In the genomic region with DNA sequence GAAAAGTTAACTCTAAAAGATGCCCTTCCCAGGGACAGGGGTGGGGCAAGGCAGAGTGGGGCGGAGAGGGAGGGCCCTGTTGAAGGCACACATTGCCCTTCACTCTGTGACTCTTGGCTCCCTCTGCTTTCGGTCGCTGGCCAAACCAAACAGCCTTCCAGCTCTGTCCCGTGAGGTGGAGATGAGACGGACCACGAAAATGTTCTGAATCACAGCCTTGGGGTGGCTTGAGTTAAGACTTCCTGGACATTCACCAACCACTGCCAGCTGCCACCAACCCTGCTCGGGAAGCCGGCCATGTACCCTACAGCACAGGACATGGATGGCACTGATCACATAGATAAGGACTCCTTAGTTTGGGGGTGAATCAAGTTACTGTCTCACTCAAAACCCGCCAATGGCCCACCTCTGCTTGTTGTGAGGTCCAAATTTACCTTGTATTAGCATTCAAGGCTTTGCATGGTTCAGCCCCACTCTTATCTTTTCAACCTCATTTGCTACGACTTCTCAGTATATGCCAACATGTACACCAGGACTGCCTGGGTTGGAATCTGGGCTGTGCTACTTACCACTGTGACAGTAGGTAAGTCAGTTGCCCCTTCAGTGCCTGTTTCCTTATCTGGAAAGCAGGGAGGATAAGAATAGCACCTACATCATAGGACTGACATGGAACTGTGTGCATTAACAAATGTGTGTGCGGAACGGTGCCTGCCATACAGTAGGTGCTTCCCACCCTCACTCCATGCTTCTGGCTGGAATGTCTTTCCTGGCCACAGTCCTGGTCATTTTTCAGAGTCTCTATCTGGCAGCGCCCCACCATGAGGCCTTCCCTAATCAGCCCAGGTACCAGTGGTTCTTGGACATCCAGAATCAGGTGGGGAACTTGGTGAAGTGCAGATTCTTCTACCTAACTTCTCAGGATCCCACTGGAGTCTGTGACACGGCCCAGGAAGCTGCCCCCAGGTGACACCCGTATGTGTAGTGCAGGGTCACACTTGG, we compare ENCODE assay signal across 10 cellular contexts. TPM values are rescaled to one million over a fixed set of nuclear protein-coding genes. Genes with fewer than 3 reads are reported as not detected.
DNase-seq lines count a peak whose midpoint lies in the region; ATAC-seq and TF ChIP-seq lines count a peak whose summit lies in the region.
"Had no signal": no experiment of that assay in that cellular context is flagged by ENCODE, and none has a peak within 500 bp of the region (broad histone marks: within the 10 kb centered on the region; RNA-seq: fewer than 3 reads in every experiment).

No MANE protein-coding gene starts in this region.

- intact Hi-C loops in HCT116 (cut with micrococcal nuclease) (no loop called here), left ventricle myocardium inferior (cut with micrococcal nuclease) (loop anchor here (5.0 kb wide), 1 partner anchor 42 kb away; a partner anchor contains a TSS)

- H3K9me3 ChIP-seq in HCT116 (ENCODE audit: control insufficient read depth in 1 of 2, insufficient read depth in 1 of 2, low read depth in 1 of 2, low read length in 2 of 2), result no peaks in the 10 kb centered on the region
- no peaks in the 10 kb centered on the region for H3K9me3 ChIP-seq in left ventricle myocardium inferior (replicated peaks)
- H3K9me3 ChIP-seq: mucosa of descending colon had no signal

- H3K4me1 ChIP-seq in HCT116 (ENCODE audit: control insufficient read depth in 1 of 2, insufficient read depth in 2 of 2, low read length in 2 of 2) (peaks cover 0 to 5% of the 10 kb centered on the region in 2 experiments; a peak in 1 of 4 replicates), left ventricle myocardium inferior (peaks cover 100% of the 10 kb centered on the region)

- no peaks in the 10 kb centered on the region for H4K20me1 ChIP-seq in HCT116 (ENCODE audit: insufficient read depth)

- CTCF ChIA-PET in HCT116 (lab: Charles Lee), result interaction anchor here (1.2 to 1.6 kb wide), 2 partner anchors 19 to 35 kb away, joined by 3 to 5 read pairs; no protein-coding TSS in a partner anchor

- no peak overlapping the region for H3K27ac ChIP-seq in HCT116 (ENCODE audit: low read depth, low read length)
- peak overlapping the region; percentile 94 for H3K27ac ChIP-seq in left ventricle myocardium inferior (replicated peaks)

- H3K4me2 ChIP-seq in HCT116 (ENCODE audit: low read length), result no peak overlapping the region

- no peak for TF ChIP-seq POLR2A in HCT116 (IDR thresholded peaks at IDR 0.05; ENCODE audit: borderline replicate concordance, extremely low read depth, insufficient read depth, insufficient read length)

- H3K4me3 ChIP-seq in HCT116 (replicated peaks in 1 of 2; ENCODE audit: low read depth in 1 of 2, low read length in 2 of 2), result no peak overlapping the region
- no peak overlapping the region for H3K4me3 ChIP-seq in astrocyte of the spinal cord (ENCODE audit: low read depth, low read length)
- peak overlapping the region; percentile 32 for H3K4me3 ChIP-seq in left ventricle myocardium inferior
- H3K4me3 ChIP-seq: mucosa of descending colon had no signal

- no peak for DNase-seq in HCT116 (ENCODE audit: low read depth, low spot score)
- DNase-seq in astrocyte of the spinal cord (ENCODE audit: low read depth, low spot score), result peak; percentile 91
- DNase-seq in left ventricle myocardium inferior, result peak; percentile 79
- DNase-seq in stromal cell of bone marrow (ENCODE audit: low read depth), result peak; percentile 95
- no peak for DNase-seq in NCI-H1105 treated with DMSO at 0.1 percent for 48 hours (lab: John Stamatoyannopoulos, UW)
- no peak for DNase-seq in OCI-M2 (lab: John Stamatoyannopoulos, UW; ENCODE audit: unreplicated experiment)
- DNase-seq: effector CD4-positive, alpha-beta T cell; mucosa of descending colon had no signal

- H3K27me3 ChIP-seq in HCT116 (ENCODE audit: insufficient read depth, low read length) (no peaks in the 10 kb centered on the region), left ventricle myocardium inferior (ENCODE audit: low read depth) (no peaks in the 10 kb centered on the region)

- in situ Hi-C loops in astrocyte of the spinal cord (cut with HindIII; ENCODE audit: low sequenced_read_pairs), result no loop called here

- TF ChIP-seq CTCF in HCT116 (IDR thresholded peaks at IDR 0.05 in 2 of 3, conservative IDR thresholded peaks at IDR 0.05 in 1 of 3; ENCODE audit: borderline replicate concordance in 1 of 3, insufficient read depth in 1 of 3, low read depth in 2 of 3, low read length in 2 of 3) (no peak), astrocyte of the spinal cord (IDR thresholded peaks at IDR 0.05; ENCODE audit: low read depth, low read length) (no peak), left ventricle myocardium inferior (IDR thresholded peaks at IDR 0.05; ENCODE audit: borderline replicate concordance) (no peak)

- no peak overlapping the region for H3K9ac ChIP-seq in HCT116 (ENCODE audit: low read length)

- H3K9me2 ChIP-seq in HCT116 (ENCODE audit: insufficient read depth), result no peaks in the 10 kb centered on the region

- H3K36me3 ChIP-seq in HCT116 (ENCODE audit: control insufficient read depth in 1 of 2, insufficient read depth in 2 of 2, low read length in 2 of 2), result peaks cover 16 to 23% of the 10 kb centered on the region in 2 experiments; a peak in 3 of 4 replicates
- H3K36me3 ChIP-seq in left ventricle myocardium inferior, result peaks cover 38% of the 10 kb centered on the region

- BruUV-seq in HCT116 (replicated peaks; lab: Mats Ljungman, UMichigan), result no TSS peak

- RAD21 ChIA-PET in HCT116 (lab: Charles Lee; ENCODE audit: low non-redundant PET in 1 of 2, low total read pairs in 2 of 2, uncharacterized antibody in 2 of 2, unreplicated experiment in 2 of 2), result no interaction called here

- no peak overlapping the region for H2AFZ ChIP-seq in HCT116 (ENCODE audit: low read depth, low read length, poor library complexity, severe bottlenecking)

- no peak for TF ChIP-seq RAD21 in HCT116 (IDR thresholded peaks at IDR 0.05; ENCODE audit: low read depth)

- ATAC-seq in HCT116 (no peak), HG03280 (IDR thresholded peaks at IDR 0.05; ENCODE audit: unreplicated experiment) (no peak), GM18873 (IDR thresholded peaks at IDR 0.05; ENCODE audit: low FRiP score, unreplicated experiment) (no peak)
- ATAC-seq: mucosa of descending colon had no signal

- H3K79me2 ChIP-seq in HCT116 (ENCODE audit: insufficient read depth, low read length), result no peaks in the 10 kb centered on the region; the same call in 1 of the 2 replicates

- POLR2A ChIA-PET in HCT116 (lab: Charles Lee), result no interaction called here

TF ChIP-seq in HCT116, 20 proteins besides CTCF, POLR2A, EP300 and RAD21:
- TF ChIP-seq SP1 (IDR thresholded peaks at IDR 0.05; ENCODE audit: low read depth) (0 out of 2 replicates have a peak, but pooled peaks have one; percentile 12), ZFX (IDR thresholded peaks at IDR 0.05) (no peak)

RNA-seq across cellular contexts. Expression of a gene that starts 28.0 kb away (rescaled TPM):
- total RNA-seq in HCT116 (2021; ENCODE audit: unreplicated experiment), result 12.0 TPM
- 12.5 and 13.1 TPM in 2 replicates for polyA plus RNA-seq in HCT116 (2012)
- 35.4 TPM for total RNA-seq in left ventricle myocardium inferior

RNA-seq across cellular contexts. Expression of a gene that starts 41.3 kb away (rescaled TPM):
- 115 TPM for total RNA-seq in HCT116 (2021; ENCODE audit: unreplicated experiment)
- polyA plus RNA-seq in HCT116 (2012), result 104 and 131 TPM in 2 replicates
- total RNA-seq in left ventricle myocardium inferior, result 0.80 TPM

RNA-seq across cellular contexts. Expression of a gene that starts 43.4 kb away (rescaled TPM):
- total RNA-seq in HCT116 (2021; ENCODE audit: unreplicated experiment) (0.91 TPM), left ventricle myocardium inferior (3.5 TPM)
- polyA plus RNA-seq in HCT116 (2012), result 0.42 and 0.92 TPM in 2 replicates

RNA-seq across cellular contexts. Expression of a gene that starts 55.6 kb away (rescaled TPM):
- total RNA-seq in HCT116 (2021; ENCODE audit: unreplicated experiment), result 179 TPM
- 130 and 156 TPM in 2 replicates for polyA plus RNA-seq in HCT116 (2012)
- 189 TPM for total RNA-seq in left ventricle myocardium inferior

Comparison
In these comparisons a context has a peak if more than half of its experiments do, and no peak if none do; other contexts are left out.
1. DNase-seq: peak in astrocyte of the spinal cord (single experiment), left ventricle myocardium inferior (single experiment) and stromal cell of bone marrow (single experiment); none in HCT116 (single experiment), NCI-H1105 treated with DMSO at 0.1 percent for 48 hours (single experiment) and OCI-M2 (single experiment).
2. RNA of a gene that starts 41.3 kb away (total RNA-seq): 115 TPM in HCT116 (single experiment); 0.80 TPM in left ventricle myocardium inferior (single experiment); every median in the first group is over 10 times any median in the second.